Comparison of ENCODE assay signal across 1 cellular context in genomic region chr2:202249521-202249850, GRCh38.
TF ChIP-seq lines count a peak whose summit lies in the region.

No MANE protein-coding gene starts in this region.

TF ChIP-seq in WTC11, 78 proteins besides CTCF, POLR2A, EP300 and RAD21 (continued from another document):
- TF ChIP-seq ZNF532 (CRISPR knock-in tag; IDR thresholded peaks at IDR 0.05; ENCODE audit: borderline replicate concordance) = no peak
- TF ChIP-seq E2F4 (CRISPR knock-in tag; IDR thresholded peaks at IDR 0.05; ENCODE audit: borderline replicate concordance, low read depth) = no peak
